ENCODE assay signal across 17 cellular contexts in genomic region chr2:31813016-31813415, GRCh38.
"Had no signal": no experiment of that assay in that cellular context is flagged by ENCODE, and none has a peak within 500 bp of the region (broad histone marks: within the 10 kb centered on the region; RNA-seq: fewer than 3 reads in every experiment).

No MANE protein-coding gene starts in this region.

- H3K27me3 ChIP-seq: ascending aorta, foreskin keratinocyte, heart left ventricle, ovary, stomach, uterus had no signal

- H3K9me3 Mint-ChIP-seq: activated naive CD8-positive, alpha-beta T cell treated with anti-CD3 and anti-CD28 coated beads, Interleukin-2, amount 10 ng/mL, durations not matched to agents 7 days and 5 days; activated T-cell treated with anti-CD3 and anti-CD28 coated beads, Interleukin-2, amount 50 U/mL, for 24 hours; neural crest cell; T-helper 1 cell treated with Interleukin-12 subunit alpha and Interleukin-12 subunit beta and Interleukin-4 antibody, amounts not matched to agents 30 μg/mL and 1 μg/mL, for 36 hours had no signal

- DNase-seq: activated CD4-positive, alpha-beta T cell treated with anti-CD3 and anti-CD28 coated beads, Interleukin-2, amount 50 U/mL, for 4 hours; activated gamma-delta T cell; activated naive CD8-positive, alpha-beta T cell treated with anti-CD3 and anti-CD28 coated beads, Interleukin-2, amount 10 ng/mL, durations not matched to agents 7 days and 5 days; activated T-cell treated with anti-CD3 and anti-CD28 coated beads, Interleukin-2, amount 50 U/mL, for 24 hours; foreskin keratinocyte; heart left ventricle; ovary; stimulated activated CD4-positive, alpha-beta T cell treated with anti-CD3 and anti-CD28 coated beads, Interleukin-15, amount 100 ng/mL, for 24 hours; stimulated activated CD4-positive, alpha-beta T cell treated with anti-CD3 and anti-CD28 coated beads, Interleukin-4, amount 100 ng/mL, for 4 hours; stomach; uterus had no signal

- H3K4me3 ChIP-seq: ascending aorta, heart left ventricle, ovary, stomach, thoracic aorta, uterus had no signal

- H3K4me1 Mint-ChIP-seq: neural crest cell had no signal

- H3K36me3 Mint-ChIP-seq: activated naive CD8-positive, alpha-beta T cell treated with anti-CD3 and anti-CD28 coated beads, Interleukin-2, amount 10 ng/mL, durations not matched to agents 7 days and 5 days had no signal

- H3K4me1 ChIP-seq: ascending aorta, foreskin keratinocyte, uterus had no signal

- H3K36me3 ChIP-seq: ascending aorta, heart left ventricle, ovary, stomach, thoracic aorta, uterus had no signal

- H3K27me3 Mint-ChIP-seq: activated T-cell treated with anti-CD3 and anti-CD28 coated beads, Interleukin-2, amount 50 U/mL, for 24 hours had no signal

- H3K9me3 ChIP-seq: ascending aorta, ovary, stomach, thoracic aorta, uterus had no signal

- FAIRE-seq: bronchial epithelial cell, islet of Langerhans had no signal

- H3K4me3 Mint-ChIP-seq: activated naive CD8-positive, alpha-beta T cell treated with anti-CD3 and anti-CD28 coated beads, Interleukin-2, amount 10 ng/mL, durations not matched to agents 7 days and 5 days; activated T-cell treated with anti-CD3 and anti-CD28 coated beads, Interleukin-2, amount 50 U/mL, for 24 hours; neural crest cell; T-helper 1 cell treated with Interleukin-12 subunit alpha and Interleukin-12 subunit beta and Interleukin-4 antibody, amounts not matched to agents 30 μg/mL and 1 μg/mL, for 36 hours had no signal

- H3K27ac ChIP-seq: ascending aorta, foreskin keratinocyte, ovary, stomach, thoracic aorta, uterus had no signal
